Comparison of ENCODE assay signal across 9 cellular contexts in the genomic region with DNA sequence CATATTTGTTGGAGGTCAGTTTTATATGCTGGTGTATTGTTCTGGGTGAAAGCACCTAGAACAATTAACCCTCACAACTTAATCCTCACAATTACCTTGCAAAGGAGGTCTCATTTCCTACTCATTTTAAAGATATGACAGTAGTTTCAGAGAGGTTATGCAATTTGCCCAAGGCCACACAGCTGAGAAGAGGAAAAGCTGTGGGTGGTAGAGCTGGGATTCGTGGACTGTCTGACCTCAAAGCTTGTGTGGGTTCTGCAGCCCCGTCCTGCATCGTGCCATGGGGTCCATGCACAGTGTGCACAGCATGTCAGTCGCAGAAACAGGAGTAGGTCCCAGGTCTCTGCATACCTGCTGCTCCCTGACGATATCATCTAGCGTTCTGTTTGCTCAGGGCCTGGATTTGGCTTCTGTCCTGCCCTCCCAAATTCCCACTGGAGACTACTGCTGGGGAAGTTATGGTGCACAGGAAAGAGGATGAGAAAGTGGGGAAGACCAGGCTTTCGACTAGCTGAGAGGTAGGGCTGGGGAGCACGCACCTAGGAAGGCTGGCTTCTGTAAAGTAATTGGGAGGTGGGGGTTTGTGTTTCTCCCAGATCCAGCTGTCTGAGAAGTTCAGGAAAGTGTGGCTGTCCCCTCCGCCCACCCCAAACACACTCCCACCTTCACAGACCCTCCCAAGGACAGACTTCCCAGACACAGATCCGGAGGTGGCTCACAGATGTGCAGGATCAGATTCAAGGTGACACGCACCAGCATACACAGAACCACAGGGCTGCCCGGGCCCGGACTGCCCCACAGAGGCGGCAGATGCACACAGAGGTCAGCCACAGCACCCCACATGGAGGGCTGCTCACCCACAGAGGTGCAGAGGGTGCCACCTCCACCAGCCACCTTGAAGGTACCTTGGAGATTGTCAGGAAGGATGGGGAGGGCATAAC. TPM values are rescaled to one million over a fixed set of nuclear protein-coding genes. Genes with fewer than 3 reads are reported as not detected.
DNase-seq lines count a peak whose midpoint lies in the region; ATAC-seq and TF ChIP-seq lines count a peak whose summit lies in the region.
"Had no signal": no experiment of that assay in that cellular context is flagged by ENCODE, and none has a peak within 500 bp of the region (broad histone marks: within the 10 kb centered on the region; RNA-seq: fewer than 3 reads in every experiment).

No MANE protein-coding gene starts in this region.

- H3K4me1 ChIP-seq in HAP-1: peaks cover 27% of the 10 kb centered on the region
- H3K4me1 ChIP-seq in muscle layer of duodenum (ENCODE audit: control insufficient read depth in 1 of 2, insufficient read depth in 2 of 2, low read length in 2 of 2): peaks cover 0 to 28% of the 10 kb centered on the region in 2 donors

- peak overlapping the region; percentile 71 for H3K4me3 ChIP-seq in AG04450 (ENCODE audit: low read depth, low read length)
- peak overlapping the region; percentile 67 for H3K4me3 ChIP-seq in HAP-1
- H3K4me3 ChIP-seq in muscle layer of duodenum (ENCODE audit: low read depth in 1 of 2, low read length in 2 of 2): peak overlapping the region; percentile 94 to 96

- H3K27ac ChIP-seq in AG04450 (ENCODE audit: low read depth, low read length): no peak overlapping the region
- H3K27ac ChIP-seq in muscle layer of duodenum (ENCODE audit: low read length): no peak overlapping the region
- H3K27ac ChIP-seq: left lung had no signal

- no peaks in the 10 kb centered on the region for H3K9me3 ChIP-seq in AG04450 (ENCODE audit: control insufficient read depth, insufficient read depth, low read length)
- H3K9me3 ChIP-seq in HAP-1: no peaks in the 10 kb centered on the region
- no peaks in the 10 kb centered on the region for H3K9me3 ChIP-seq in muscle layer of duodenum (ENCODE audit: control insufficient read depth in 1 of 2, low read length in 2 of 2)
- H3K9me3 ChIP-seq: left lung had no signal

- H3K27me3 Mint-ChIP-seq in activated CD4-positive, alpha-beta T cell treated with anti-CD3 and anti-CD28 coated beads, Interleukin-2, amount 10 ng/mL, durations not matched to agents 7 days and 5 days: peaks cover 47% of the 10 kb centered on the region

- DNase-seq in AG04450 (ENCODE audit: low read depth, low spot score): no peak
- peak in 1 of 2 experiments; percentile 34 for DNase-seq in HAP-1 (ENCODE audit: low spot score in 2 of 2)
- peak; percentile 53 to 62 for DNase-seq in T47D (ENCODE audit: low read depth in 1 of 2, low spot score in 1 of 2)
- no peak for DNase-seq in NCI-H2081 (lab: John Stamatoyannopoulos, UW)
- no peak for DNase-seq in activated CD4-positive, alpha-beta T cell treated with anti-CD3 and anti-CD28 coated beads, Interleukin-2, amount 50 U/mL, for 48 hours
- no peak for DNase-seq in activated CD4-positive, alpha-beta T cell treated with anti-CD3 and anti-CD28 coated beads, Interleukin-2, amount 10 ng/mL, durations not matched to agents 7 days and 5 days
- DNase-seq: left lung had no signal

- POLR2A ChIA-PET in AG04450 (lab: Yijun Ruan, JAX): no interaction called here
- POLR2A ChIA-PET in activated CD4-positive, alpha-beta T cell treated with anti-CD3 and anti-CD28 coated beads, Interleukin-2, amount 10 ng/mL, durations not matched to agents 7 days and 5 days (lab: Charles Lee): no interaction called here

- no peaks in the 10 kb centered on the region for H3K36me3 ChIP-seq in HAP-1 (replicated peaks)
- H3K36me3 ChIP-seq in muscle layer of duodenum (ENCODE audit: control insufficient read depth in 1 of 2, insufficient read depth in 2 of 2, low read length in 2 of 2): no peaks in the 10 kb centered on the region
- H3K36me3 ChIP-seq: left lung had no signal

- no peaks in the 10 kb centered on the region for H3K36me3 Mint-ChIP-seq in activated CD4-positive, alpha-beta T cell treated with anti-CD3 and anti-CD28 coated beads, Interleukin-2, amount 10 ng/mL, durations not matched to agents 7 days and 5 days (ENCODE audit: low read depth)

- no peaks in the 10 kb centered on the region for H3K27me3 ChIP-seq in AG04450 (ENCODE audit: control insufficient read depth, insufficient read depth, low read length)
- no peaks in the 10 kb centered on the region for H3K27me3 ChIP-seq in HAP-1 (ENCODE audit: low read depth)
- no peaks in the 10 kb centered on the region for H3K27me3 ChIP-seq in muscle layer of duodenum (ENCODE audit: low read depth, low read length)

- no peaks in the 10 kb centered on the region for H3K9me3 Mint-ChIP-seq in activated CD4-positive, alpha-beta T cell treated with anti-CD3 and anti-CD28 coated beads, Interleukin-2, amount 10 ng/mL, durations not matched to agents 7 days and 5 days

- no peak overlapping the region for H3K4me3 Mint-ChIP-seq in activated CD4-positive, alpha-beta T cell treated with anti-CD3 and anti-CD28 coated beads, Interleukin-2, amount 10 ng/mL, durations not matched to agents 7 days and 5 days

- CTCF ChIA-PET in AG04450 (lab: Charles Lee): no interaction called here
- CTCF ChIA-PET in activated CD4-positive, alpha-beta T cell treated with anti-CD3 and anti-CD28 coated beads, Interleukin-2, amount 10 ng/mL, durations not matched to agents 7 days and 5 days (lab: Charles Lee): interaction anchor here (1.0 kb wide), 1 partner anchor 8 kb away, joined by 4 read pairs; no protein-coding TSS in a partner anchor

- in situ Hi-C loops in HAP-1 (cut with MboI; ENCODE audit: low sequenced_read_pairs) (no loop called here), T47D (cut with HindIII; ENCODE audit: low pct_unique_long_range_greater_than_20kb, low sequenced_read_pairs) (no loop called here)

- H3K4me1 Mint-ChIP-seq in activated CD4-positive, alpha-beta T cell treated with anti-CD3 and anti-CD28 coated beads, Interleukin-2, amount 10 ng/mL, durations not matched to agents 7 days and 5 days: peaks cover 9% of the 10 kb centered on the region

- no peak for TF ChIP-seq CTCF in AG04450 (IDR thresholded peaks at IDR 0.05; ENCODE audit: low read depth, low read length)

- ATAC-seq in HG02763 (IDR thresholded peaks at IDR 0.05; ENCODE audit: unreplicated experiment): no peak

- H3K27ac Mint-ChIP-seq in activated CD4-positive, alpha-beta T cell treated with anti-CD3 and anti-CD28 coated beads, Interleukin-2, amount 10 ng/mL, durations not matched to agents 7 days and 5 days: no peak overlapping the region

RNA-seq across cellular contexts. Expression of a gene that starts 2.0 kb away (rescaled TPM):
- 41.3 and 48.2 TPM in 2 replicates for polyA plus RNA-seq in AG04450 (2011; rRNA removed)
- 76.1 and 113 TPM in 2 replicates for polyA minus RNA-seq in AG04450 (2011; rRNA and poly(A)+ RNA removed)
- under 1 TPM; 0.25 to 0.48 TPM for total RNA-seq in activated CD4-positive, alpha-beta T cell treated with anti-CD3 and anti-CD28 coated beads, Interleukin-2, amount 10 ng/mL, durations not matched to agents 7 days and 5 days

RNA-seq across cellular contexts. Expression of a gene that starts 13.6 kb away (rescaled TPM):
- 19.5 and 22.5 TPM in 2 replicates for polyA plus RNA-seq in AG04450 (2011; rRNA removed)
- polyA minus RNA-seq in AG04450 (2011; rRNA and poly(A)+ RNA removed): 32.1 and 40.8 TPM in 2 replicates
- total RNA-seq in activated CD4-positive, alpha-beta T cell treated with anti-CD3 and anti-CD28 coated beads, Interleukin-2, amount 10 ng/mL, durations not matched to agents 7 days and 5 days: 10 to 100 TPM; 36.0 to 44.2 TPM

RNA-seq across cellular contexts. Expression of a gene that starts 23.0 kb away (rescaled TPM):
- 5.4 and 6.3 TPM in 2 replicates for polyA plus RNA-seq in AG04450 (2011; rRNA removed)
- polyA minus RNA-seq in AG04450 (2011; rRNA and poly(A)+ RNA removed): 10.5 and 13.8 TPM in 2 replicates
- total RNA-seq in activated CD4-positive, alpha-beta T cell treated with anti-CD3 and anti-CD28 coated beads, Interleukin-2, amount 10 ng/mL, durations not matched to agents 7 days and 5 days: 1 to 10 TPM; 5.6 to 6.1 TPM

Comparison
In these comparisons a context has a peak if more than half of its experiments do, and no peak if none do; other contexts are left out.
1. DNase-seq: peak in T47D (2 of 2); none in AG04450 (single experiment), NCI-H2081 (0 of 2), activated CD4-positive, alpha-beta T cell treated with anti-CD3 and anti-CD28 coated beads, Interleukin-2, amount 50 U/mL, for 48 hours (0 of 2) and activated CD4-positive, alpha-beta T cell treated with anti-CD3 and anti-CD28 coated beads, Interleukin-2, amount 10 ng/mL, durations not matched to agents 7 days and 5 days (single experiment).
2. Peak in every context shown above with its lines, with median percentiles within 50 percentile points of each other: H3K4me3 ChIP-seq.